Comparison of ENCODE assay signal across 1 cellular context in the genomic region with DNA sequence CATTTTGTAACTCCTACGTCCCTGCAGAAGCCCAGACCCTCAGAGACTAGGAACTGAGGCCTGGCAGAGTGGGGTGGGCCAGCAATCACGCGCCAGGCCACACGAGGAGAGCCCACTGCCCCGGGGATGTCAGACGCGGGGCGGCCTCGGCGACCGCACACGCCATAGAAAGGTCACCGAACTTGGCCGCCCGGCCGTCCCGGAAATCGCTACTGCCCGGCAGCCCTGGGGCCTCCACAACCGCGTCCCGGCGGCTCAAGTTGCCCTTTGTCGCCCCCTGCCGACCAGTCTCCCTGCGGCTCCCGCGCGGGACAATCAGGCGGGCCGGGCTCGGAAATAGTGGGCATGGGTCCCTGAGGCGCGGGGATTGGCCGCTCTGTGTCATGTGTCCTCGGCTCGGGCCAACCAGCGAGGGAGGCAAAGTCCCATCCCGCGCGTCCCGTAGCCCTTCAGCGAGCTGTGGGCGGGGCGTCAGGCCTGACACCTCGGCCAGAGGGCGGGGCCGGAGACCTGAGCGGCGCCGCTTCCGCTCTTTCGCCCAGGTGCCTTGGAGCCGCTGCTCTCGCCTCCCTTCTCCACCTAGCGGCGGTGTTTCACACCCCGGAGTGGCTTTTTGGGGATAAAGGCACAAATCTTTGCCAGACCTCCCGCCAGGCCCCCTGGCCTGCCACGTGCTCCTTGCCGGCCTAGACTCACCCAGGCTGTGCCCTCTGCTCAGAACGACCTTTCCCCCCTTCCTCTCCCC.
A peak's percentile ranks its signal among the peaks of the same experiment; 100 is the strongest.
TF ChIP-seq lines count a peak whose summit lies in the region.

No MANE protein-coding gene starts in this region.

TF ChIP-seq in K562, 482 proteins besides CTCF, POLR2A, EP300 and RAD21 (continued from another document and continues in another):
- TF ChIP-seq, protein P1, sequence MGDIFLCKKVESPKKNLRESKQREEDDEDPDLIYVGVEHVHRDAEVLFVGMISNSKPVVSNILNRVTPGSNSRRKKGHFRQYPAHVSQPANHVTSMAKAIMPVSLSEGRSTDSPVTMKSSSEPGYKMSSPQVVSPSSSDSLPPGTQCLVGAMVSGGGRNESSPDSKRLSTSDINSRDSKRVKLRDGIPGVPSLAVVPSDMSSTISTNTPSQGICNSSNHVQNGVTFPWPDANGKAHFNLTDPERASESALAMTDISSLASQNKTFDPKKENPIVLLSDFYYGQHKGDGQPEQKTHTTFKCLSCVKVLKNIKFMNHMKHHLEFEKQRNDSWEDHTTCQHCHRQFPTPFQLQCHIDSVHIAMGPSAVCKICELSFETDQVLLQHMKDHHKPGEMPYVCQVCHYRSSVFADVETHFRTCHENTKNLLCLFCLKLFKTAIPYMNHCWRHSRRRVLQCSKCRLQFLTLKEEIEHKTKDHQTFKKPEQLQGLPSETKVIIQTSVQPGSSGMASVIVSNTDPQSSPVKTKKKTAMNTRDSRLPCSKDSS (IDR thresholded peaks at IDR 0.05; ENCODE audit: low read depth, partially characterized antibody), result no peak
- TF ChIP-seq, protein P2, sequence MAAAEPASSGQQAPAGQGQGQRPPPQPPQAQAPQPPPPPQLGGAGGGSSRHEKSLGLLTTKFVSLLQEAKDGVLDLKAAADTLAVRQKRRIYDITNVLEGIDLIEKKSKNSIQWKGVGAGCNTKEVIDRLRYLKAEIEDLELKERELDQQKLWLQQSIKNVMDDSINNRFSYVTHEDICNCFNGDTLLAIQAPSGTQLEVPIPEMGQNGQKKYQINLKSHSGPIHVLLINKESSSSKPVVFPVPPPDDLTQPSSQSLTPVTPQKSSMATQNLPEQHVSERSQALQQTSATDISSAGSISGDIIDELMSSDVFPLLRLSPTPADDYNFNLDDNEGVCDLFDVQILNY (CRISPR knock-in tag; IDR thresholded peaks at IDR 0.05), result no peak
- TF ChIP-seq TCF15 (CRISPR knock-in tag; IDR thresholded peaks at IDR 0.05), result no peak
- TF ChIP-seq NFIX (CRISPR knock-in tag; IDR thresholded peaks at IDR 0.05; ENCODE audit: low read depth), result no peak
- TF ChIP-seq XRCC5 (IDR thresholded peaks at IDR 0.05; ENCODE audit: low read depth, low read length), result no peak; the same call in 1 of the 2 replicates
- TF ChIP-seq CHD2 (IDR thresholded peaks at IDR 0.05; ENCODE audit: low read depth, low read length), result peak; percentile 67
- 0 out of 2 replicates have a peak, but pooled peaks have one; percentile 10 for TF ChIP-seq FOXM1 (IDR thresholded peaks at IDR 0.05; ENCODE audit: low read depth)
- no peak for TF ChIP-seq FOXM1 (CRISPR knock-in tag; IDR thresholded peaks at IDR 0.05; ENCODE audit: low read depth)
- TF ChIP-seq EHMT2 (IDR thresholded peaks at IDR 0.05), result no peak
- TF ChIP-seq CHD7 (IDR thresholded peaks at IDR 0.05; ENCODE audit: low read depth, low read length), result no peak
- TF ChIP-seq, protein P3, sequence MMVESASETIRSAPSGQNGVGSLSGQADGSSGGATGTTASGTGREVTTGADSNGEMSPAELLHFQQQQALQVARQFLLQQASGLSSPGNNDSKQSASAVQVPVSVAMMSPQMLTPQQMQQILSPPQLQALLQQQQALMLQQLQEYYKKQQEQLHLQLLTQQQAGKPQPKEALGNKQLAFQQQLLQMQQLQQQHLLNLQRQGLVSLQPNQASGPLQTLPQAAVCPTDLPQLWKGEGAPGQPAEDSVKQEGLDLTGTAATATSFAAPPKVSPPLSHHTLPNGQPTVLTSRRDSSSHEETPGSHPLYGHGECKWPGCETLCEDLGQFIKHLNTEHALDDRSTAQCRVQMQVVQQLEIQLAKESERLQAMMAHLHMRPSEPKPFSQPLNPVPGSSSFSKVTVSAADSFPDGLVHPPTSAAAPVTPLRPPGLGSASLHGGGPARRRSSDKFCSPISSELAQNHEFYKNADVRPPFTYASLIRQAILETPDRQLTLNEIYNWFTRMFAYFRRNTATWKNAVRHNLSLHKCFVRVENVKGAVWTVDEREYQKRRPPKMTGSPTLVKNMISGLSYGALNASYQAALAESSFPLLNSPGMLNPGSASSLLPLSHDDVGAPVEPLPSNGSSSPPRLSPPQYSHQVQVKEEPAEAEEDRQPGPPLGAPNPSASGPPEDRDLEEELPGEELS (CRISPR knock-in tag; IDR thresholded peaks at IDR 0.05; ENCODE audit: borderline replicate concordance), result 0 out of 2 replicates have a peak, but pooled peaks have one; percentile 64
- TF ChIP-seq PCBP1 (IDR thresholded peaks at IDR 0.05; ENCODE audit: low read depth, low read length, poor library complexity, severe bottlenecking), result peak; percentile 78
- no peak for TF ChIP-seq ZNF445 (CRISPR knock-in tag; IDR thresholded peaks at IDR 0.05; ENCODE audit: low read depth)
- TF ChIP-seq BRD9 (IDR thresholded peaks at IDR 0.05; ENCODE audit: low read depth, partially characterized antibody), result peak; percentile 48
- TF ChIP-seq, protein P4, sequence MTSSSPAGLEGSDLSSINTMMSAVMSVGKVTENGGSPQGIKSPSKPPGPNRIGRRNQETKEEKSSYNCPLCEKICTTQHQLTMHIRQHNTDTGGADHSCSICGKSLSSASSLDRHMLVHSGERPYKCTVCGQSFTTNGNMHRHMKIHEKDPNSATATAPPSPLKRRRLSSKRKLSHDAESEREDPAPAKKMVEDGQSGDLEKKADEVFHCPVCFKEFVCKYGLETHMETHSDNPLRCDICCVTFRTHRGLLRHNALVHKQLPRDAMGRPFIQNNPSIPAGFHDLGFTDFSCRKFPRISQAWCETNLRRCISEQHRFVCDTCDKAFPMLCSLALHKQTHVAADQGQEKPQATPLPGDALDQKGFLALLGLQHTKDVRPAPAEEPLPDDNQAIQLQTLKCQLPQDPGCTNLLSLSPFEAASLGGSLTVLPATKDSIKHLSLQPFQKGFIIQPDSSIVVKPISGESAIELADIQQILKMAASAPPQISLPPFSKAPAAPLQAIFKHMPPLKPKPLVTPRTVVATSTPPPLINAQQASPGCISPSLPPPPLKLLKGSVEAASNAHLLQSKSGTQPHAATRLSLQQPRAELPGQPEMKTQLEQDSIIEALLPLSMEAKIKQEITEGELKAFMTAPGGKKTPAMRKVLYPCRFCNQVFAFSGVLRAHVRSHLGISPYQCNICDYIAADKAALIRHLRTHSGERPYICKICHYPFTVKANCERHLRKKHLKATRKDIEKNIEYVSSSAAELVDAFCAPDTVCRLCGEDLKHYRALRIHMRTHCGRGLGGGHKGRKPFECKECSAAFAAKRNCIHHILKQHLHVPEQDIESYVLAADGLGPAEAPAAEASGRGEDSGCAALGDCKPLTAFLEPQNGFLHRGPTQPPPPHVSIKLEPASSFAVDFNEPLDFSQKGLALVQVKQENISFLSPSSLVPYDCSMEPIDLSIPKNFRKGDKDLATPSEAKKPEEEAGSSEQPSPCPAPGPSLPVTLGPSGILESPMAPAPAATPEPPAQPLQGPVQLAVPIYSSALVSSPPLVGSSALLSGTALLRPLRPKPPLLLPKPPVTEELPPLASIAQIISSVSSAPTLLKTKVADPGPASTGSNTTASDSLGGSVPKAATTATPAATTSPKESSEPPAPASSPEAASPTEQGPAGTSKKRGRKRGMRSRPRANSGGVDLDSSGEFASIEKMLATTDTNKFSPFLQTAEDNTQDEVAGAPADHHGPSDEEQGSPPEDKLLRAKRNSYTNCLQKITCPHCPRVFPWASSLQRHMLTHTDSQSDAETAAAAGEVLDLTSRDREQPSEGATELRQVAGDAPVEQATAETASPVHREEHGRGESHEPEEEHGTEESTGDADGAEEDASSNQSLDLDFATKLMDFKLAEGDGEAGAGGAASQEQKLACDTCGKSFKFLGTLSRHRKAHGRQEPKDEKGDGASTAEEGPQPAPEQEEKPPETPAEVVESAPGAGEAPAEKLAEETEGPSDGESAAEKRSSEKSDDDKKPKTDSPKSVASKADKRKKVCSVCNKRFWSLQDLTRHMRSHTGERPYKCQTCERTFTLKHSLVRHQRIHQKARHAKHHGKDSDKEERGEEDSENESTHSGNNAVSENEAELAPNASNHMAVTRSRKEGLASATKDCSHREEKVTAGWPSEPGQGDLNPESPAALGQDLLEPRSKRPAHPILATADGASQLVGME (CRISPR knock-in tag; IDR thresholded peaks at IDR 0.05), result no peak
- no peak for TF ChIP-seq HMGXB4 (CRISPR knock-in tag; IDR thresholded peaks at IDR 0.05)
- TF ChIP-seq ZBTB49 (CRISPR knock-in tag; IDR thresholded peaks at IDR 0.05; ENCODE audit: borderline replicate concordance), result no peak
